12 cellular contexts compared by ENCODE assay signal in the genomic region with DNA sequence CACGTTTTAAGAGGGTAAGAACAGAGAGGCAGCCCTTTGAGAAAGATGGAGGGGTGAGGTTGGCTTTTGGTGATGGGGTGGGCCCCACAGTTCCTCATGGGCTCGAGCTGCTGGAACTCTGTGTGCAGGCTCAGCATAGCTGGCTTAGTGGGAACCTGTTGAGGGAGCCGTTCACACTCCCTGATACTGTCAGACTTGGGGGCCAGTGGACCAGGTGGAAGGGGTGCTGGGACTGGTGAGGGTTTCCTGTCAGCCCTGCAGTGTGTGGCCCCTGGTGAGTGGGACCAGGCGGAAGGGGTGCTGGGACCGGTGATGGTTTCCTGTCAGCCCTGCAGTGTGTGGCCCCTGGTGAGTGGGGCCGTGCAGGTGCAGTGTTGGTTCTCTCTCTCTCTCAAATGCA. TPM values are rescaled to one million over a fixed set of nuclear protein-coding genes. Genes with fewer than 3 reads are reported as not detected.
DNase-seq lines count a peak whose midpoint lies in the region; ATAC-seq and TF ChIP-seq lines count a peak whose summit lies in the region.
"Had no signal": no experiment of that assay in that cellular context is flagged by ENCODE, and none has a peak within 500 bp of the region (broad histone marks: within the 10 kb centered on the region; RNA-seq: fewer than 3 reads in every experiment).

No MANE protein-coding gene starts in this region.

- TF ChIP-seq CTCF in cardiac muscle cell (IDR thresholded peaks at IDR 0.05; ENCODE audit: low read depth, low read length) (no peak), prostate gland (IDR thresholded peaks at IDR 0.05) (no peak)

- intact Hi-C loops in prostate gland (cut with DNase I) = no loop called here

- DNase-seq in activated CD8-positive, alpha-beta memory T cell treated with anti-CD3 and anti-CD28 coated beads, Interleukin-2, amount 10 ng/mL, durations not matched to agents 7 days and 5 days = peak; percentile 85
- DNase-seq in activated CD8-positive, alpha-beta memory T cell treated with anti-CD3 and anti-CD28 coated beads for 24 hours = no peak
- DNase-seq in activated CD8-positive, alpha-beta memory T cell treated with anti-CD3 and anti-CD28 coated beads, Interleukin-2, amount 50 U/mL, for 4 hours = peak; percentile 37
- DNase-seq in cardiac muscle cell (ENCODE audit: low read depth in 1 of 2, low spot score in 1 of 2) = no peak
- no peak for DNase-seq in stimulated activated naive CD8-positive, alpha-beta T cell treated with anti-CD3 and anti-CD28 coated beads, Interleukin-15, amount 100 ng/mL, for 72 hours
- DNase-seq in ecto neural progenitor cell (ENCODE audit: low spot score) = no peak
- DNase-seq in prostate gland (ENCODE audit: low spot score) = no peak
- DNase-seq: NCI-H1436, retina, RPMI8226 had no signal

- peak overlapping the region; percentile 97 for H3K27ac Mint-ChIP-seq in activated CD8-positive, alpha-beta memory T cell treated with anti-CD3 and anti-CD28 coated beads, Interleukin-2, amount 10 ng/mL, durations not matched to agents 7 days and 5 days
- peak overlapping the region; percentile 59 to 84 for H3K27ac Mint-ChIP-seq in stimulated activated naive CD8-positive, alpha-beta T cell treated with anti-CD3 and anti-CD28 coated beads, Interleukin-15, amount 100 ng/mL, for 72 hours

- H3K36me3 Mint-ChIP-seq in activated CD8-positive, alpha-beta memory T cell treated with anti-CD3 and anti-CD28 coated beads, Interleukin-2, amount 10 ng/mL, durations not matched to agents 7 days and 5 days = peaks cover 16% of the 10 kb centered on the region

- TF ChIP-seq POLR2A in prostate gland (IDR thresholded peaks at IDR 0.05) = no peak

- H3K9me3 ChIP-seq in cardiac muscle cell (ENCODE audit: low read depth) = no peaks in the 10 kb centered on the region
- no peaks in the 10 kb centered on the region for H3K9me3 ChIP-seq in prostate gland

- H3K27me3 ChIP-seq in cardiac muscle cell = no peaks in the 10 kb centered on the region
- no peaks in the 10 kb centered on the region for H3K27me3 ChIP-seq in prostate gland (replicated peaks; ENCODE audit: insufficient read depth)

- CTCF ChIA-PET in activated CD8-positive, alpha-beta memory T cell treated with anti-CD3 and anti-CD28 coated beads, Interleukin-2, amount 10 ng/mL, durations not matched to agents 7 days and 5 days (lab: Charles Lee) = interaction anchor here (0.7 to 4.8 kb wide), 12 partner anchors 8 to 317 kb away, joined by 3 to 38 read pairs (median 4); no protein-coding TSS in a partner anchor

- peaks cover 68% of the 10 kb centered on the region for H3K4me1 Mint-ChIP-seq in activated CD8-positive, alpha-beta memory T cell treated with anti-CD3 and anti-CD28 coated beads, Interleukin-2, amount 10 ng/mL, durations not matched to agents 7 days and 5 days
- H3K4me1 Mint-ChIP-seq in stimulated activated naive CD8-positive, alpha-beta T cell treated with anti-CD3 and anti-CD28 coated beads, Interleukin-15, amount 100 ng/mL, for 72 hours = peaks cover 63% of the 10 kb centered on the region

- peak overlapping the region; percentile 54 for H3K4me3 Mint-ChIP-seq in activated CD8-positive, alpha-beta memory T cell treated with anti-CD3 and anti-CD28 coated beads, Interleukin-2, amount 10 ng/mL, durations not matched to agents 7 days and 5 days
- H3K4me3 Mint-ChIP-seq in stimulated activated naive CD8-positive, alpha-beta T cell treated with anti-CD3 and anti-CD28 coated beads, Interleukin-15, amount 100 ng/mL, for 72 hours = peak overlapping the region; percentile 73 to 84

- H3K27ac ChIP-seq in cardiac muscle cell (peak overlapping the region; percentile 22), prostate gland (no peak overlapping the region)

- H3K9me3 Mint-ChIP-seq in activated CD8-positive, alpha-beta memory T cell treated with anti-CD3 and anti-CD28 coated beads, Interleukin-2, amount 10 ng/mL, durations not matched to agents 7 days and 5 days (ENCODE audit: low read depth) = no peaks in the 10 kb centered on the region
- no peaks in the 10 kb centered on the region for H3K9me3 Mint-ChIP-seq in stimulated activated naive CD8-positive, alpha-beta T cell treated with anti-CD3 and anti-CD28 coated beads, Interleukin-15, amount 100 ng/mL, for 72 hours

- WGBS in prostate gland = 63% methylated on average over 6 of the region's 6 CpGs

- H3K4me1 ChIP-seq in cardiac muscle cell (ENCODE audit: low read depth) (peaks cover 8% of the 10 kb centered on the region), prostate gland (replicated peaks) (peaks cover 22% of the 10 kb centered on the region)

- H3K4me3 ChIP-seq in cardiac muscle cell (no peak overlapping the region), prostate gland (no peak overlapping the region)

- H3K27me3 Mint-ChIP-seq in activated CD8-positive, alpha-beta memory T cell treated with anti-CD3 and anti-CD28 coated beads, Interleukin-2, amount 10 ng/mL, durations not matched to agents 7 days and 5 days = no peaks in the 10 kb centered on the region
- H3K27me3 Mint-ChIP-seq in stimulated activated naive CD8-positive, alpha-beta T cell treated with anti-CD3 and anti-CD28 coated beads, Interleukin-15, amount 100 ng/mL, for 72 hours = no peaks in the 10 kb centered on the region

- H3K36me3 ChIP-seq in cardiac muscle cell (no peaks in the 10 kb centered on the region), prostate gland (no peaks in the 10 kb centered on the region)

- ATAC-seq in activated CD8-positive, alpha-beta memory T cell treated with anti-CD3 and anti-CD28 coated beads, Interleukin-2, amount 10 ng/mL, durations not matched to agents 7 days and 5 days = peak; percentile 70
- ATAC-seq in stimulated activated naive CD8-positive, alpha-beta T cell treated with anti-CD3 and anti-CD28 coated beads, Interleukin-15, amount 100 ng/mL, for 72 hours = peak; percentile 54
- no peak for ATAC-seq in HG03039 (IDR thresholded peaks at IDR 0.05; ENCODE audit: unreplicated experiment)

RNA-seq across cellular contexts. Expression of gene ZNF750, which starts 45.1 kb away (rescaled TPM):
- not detected for total RNA-seq in activated CD8-positive, alpha-beta memory T cell treated with anti-CD3 and anti-CD28 coated beads, Interleukin-2, amount 10 ng/mL, durations not matched to agents 7 days and 5 days
- 0.07 TPM in 1 of 2 replicates, not detected in the other for total RNA-seq in cardiac muscle cell
- 0.14 and 0.49 TPM in 2 replicates for polyA plus RNA-seq in cardiac muscle cell
- total RNA-seq in prostate gland = 10 to 100 TPM in 1 of 2 donors, 1 to 10 TPM in 1; 7.0 to 10.3 TPM
- polyA plus RNA-seq: AG04450 had no signal

Comparison
In these comparisons a context has a peak if more than half of its experiments do, and no peak if none do; other contexts are left out.
1. DNase-seq: peak in activated CD8-positive, alpha-beta memory T cell treated with anti-CD3 and anti-CD28 coated beads, Interleukin-2, amount 10 ng/mL, durations not matched to agents 7 days and 5 days (single experiment) and activated CD8-positive, alpha-beta memory T cell treated with anti-CD3 and anti-CD28 coated beads, Interleukin-2, amount 50 U/mL, for 4 hours (single experiment); none in activated CD8-positive, alpha-beta memory T cell treated with anti-CD3 and anti-CD28 coated beads for 24 hours (single experiment), cardiac muscle cell (0 of 2), stimulated activated naive CD8-positive, alpha-beta T cell treated with anti-CD3 and anti-CD28 coated beads, Interleukin-15, amount 100 ng/mL, for 72 hours (0 of 2), ecto neural progenitor cell (single experiment) and prostate gland (single experiment).